ENCODE assay signal across 1 cellular context in the genomic region with DNA sequence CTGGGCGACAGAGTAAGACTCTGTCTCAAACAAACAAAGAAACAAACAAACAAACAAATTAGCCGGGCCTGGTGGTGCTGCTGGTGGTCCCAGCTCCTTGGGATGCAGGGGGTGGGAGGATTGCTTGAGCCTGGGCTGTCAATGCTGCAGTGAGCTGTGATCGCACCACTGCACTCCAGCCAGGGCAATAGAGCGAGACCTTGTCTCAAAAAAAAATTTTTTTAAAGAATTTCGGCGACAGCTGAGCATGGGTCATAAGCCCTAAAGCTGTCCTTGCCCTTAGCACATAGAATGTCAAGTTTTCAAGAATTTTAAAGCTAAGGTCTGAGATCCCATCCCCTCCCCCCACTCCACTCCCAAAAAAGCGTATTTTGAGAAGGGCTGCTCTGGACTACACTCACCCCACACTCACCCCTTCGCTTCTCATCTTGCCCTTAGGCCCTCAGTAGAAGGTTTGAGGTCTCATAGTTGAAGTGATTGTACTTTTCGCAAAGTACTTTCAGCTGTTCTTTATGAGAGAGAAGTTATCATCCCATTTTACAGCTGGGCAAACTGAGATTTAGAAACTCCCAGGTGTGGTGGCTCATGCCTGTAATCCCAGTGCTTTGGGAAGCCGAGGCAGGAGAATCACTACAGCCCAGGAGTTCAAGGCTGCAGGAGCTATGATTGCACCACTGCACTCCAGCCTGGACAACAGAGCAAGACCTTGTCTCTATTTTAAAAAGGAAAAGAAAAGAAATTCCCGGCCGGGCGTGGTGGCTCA.
TF ChIP-seq lines count a peak whose summit lies in the region.

No MANE protein-coding gene starts in this region.

TF ChIP-seq in H1, 55 proteins besides CTCF, POLR2A, EP300 and RAD21:
- TF ChIP-seq KDM1A (IDR thresholded peaks at IDR 0.05; ENCODE audit: borderline replicate concordance, low read length) (peak; percentile 54; the same call in 1 of the 2 replicates), RXRA (IDR thresholded peaks at IDR 0.05; ENCODE audit: insufficient read depth, low read depth, low read length) (no peak)
